ENCODE assay signal across 2 cellular contexts in the genomic region with DNA sequence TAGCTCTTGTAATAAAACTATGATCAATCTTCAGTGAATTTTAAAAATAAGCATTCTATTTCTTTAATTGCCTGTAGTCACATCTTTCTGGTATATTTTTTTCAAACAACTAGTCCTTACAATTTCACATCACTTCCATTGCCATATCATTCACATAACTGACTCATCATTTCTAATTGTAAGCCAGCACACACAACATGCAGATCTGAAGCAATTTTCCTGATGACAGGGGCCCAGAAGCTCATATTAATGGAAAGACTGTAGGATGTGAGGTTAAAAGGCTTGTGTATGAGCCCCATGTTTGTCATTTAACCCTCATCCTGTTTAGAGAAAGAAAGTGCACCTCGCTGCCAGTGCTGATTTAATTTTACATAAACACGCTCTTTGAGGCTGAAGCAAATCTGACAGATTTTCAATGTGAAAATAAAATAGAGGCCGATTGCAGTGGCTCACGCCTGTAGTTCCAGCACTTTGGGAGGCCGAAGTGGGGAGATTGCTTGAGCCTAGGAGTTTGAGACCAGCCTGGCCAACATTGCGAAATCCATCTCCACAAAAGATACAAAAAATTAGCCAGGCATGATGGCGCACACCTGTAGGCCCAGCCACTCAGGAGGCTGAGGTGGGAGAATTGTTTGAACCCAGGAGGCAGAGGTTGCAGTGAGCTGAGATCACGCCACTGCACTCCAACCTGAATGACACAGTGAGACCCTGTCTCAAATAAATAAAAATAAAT.
TF ChIP-seq lines count a peak whose summit lies in the region.

No MANE protein-coding gene starts in this region.

TF ChIP-seq in WTC11, 78 proteins besides CTCF, POLR2A, EP300 and RAD21:
- TF ChIP-seq KAT7 (CRISPR knock-in tag; IDR thresholded peaks at IDR 0.05; ENCODE audit: borderline replicate concordance) (no peak), EMX1 (CRISPR knock-in tag; IDR thresholded peaks at IDR 0.05) (no peak), NFE2L1 (CRISPR knock-in tag; IDR thresholded peaks at IDR 0.05) (no peak), TEAD1 (CRISPR knock-in tag; IDR thresholded peaks at IDR 0.05) (no peak), IRF2 (CRISPR knock-in tag; IDR thresholded peaks at IDR 0.05; ENCODE audit: borderline replicate concordance, low read depth) (no peak), ZNF232 (CRISPR knock-in tag; IDR thresholded peaks at IDR 0.05) (no peak), SMAD4 (CRISPR knock-in tag; IDR thresholded peaks at IDR 0.05) (no peak)
- TF ChIP-seq, protein P1, sequence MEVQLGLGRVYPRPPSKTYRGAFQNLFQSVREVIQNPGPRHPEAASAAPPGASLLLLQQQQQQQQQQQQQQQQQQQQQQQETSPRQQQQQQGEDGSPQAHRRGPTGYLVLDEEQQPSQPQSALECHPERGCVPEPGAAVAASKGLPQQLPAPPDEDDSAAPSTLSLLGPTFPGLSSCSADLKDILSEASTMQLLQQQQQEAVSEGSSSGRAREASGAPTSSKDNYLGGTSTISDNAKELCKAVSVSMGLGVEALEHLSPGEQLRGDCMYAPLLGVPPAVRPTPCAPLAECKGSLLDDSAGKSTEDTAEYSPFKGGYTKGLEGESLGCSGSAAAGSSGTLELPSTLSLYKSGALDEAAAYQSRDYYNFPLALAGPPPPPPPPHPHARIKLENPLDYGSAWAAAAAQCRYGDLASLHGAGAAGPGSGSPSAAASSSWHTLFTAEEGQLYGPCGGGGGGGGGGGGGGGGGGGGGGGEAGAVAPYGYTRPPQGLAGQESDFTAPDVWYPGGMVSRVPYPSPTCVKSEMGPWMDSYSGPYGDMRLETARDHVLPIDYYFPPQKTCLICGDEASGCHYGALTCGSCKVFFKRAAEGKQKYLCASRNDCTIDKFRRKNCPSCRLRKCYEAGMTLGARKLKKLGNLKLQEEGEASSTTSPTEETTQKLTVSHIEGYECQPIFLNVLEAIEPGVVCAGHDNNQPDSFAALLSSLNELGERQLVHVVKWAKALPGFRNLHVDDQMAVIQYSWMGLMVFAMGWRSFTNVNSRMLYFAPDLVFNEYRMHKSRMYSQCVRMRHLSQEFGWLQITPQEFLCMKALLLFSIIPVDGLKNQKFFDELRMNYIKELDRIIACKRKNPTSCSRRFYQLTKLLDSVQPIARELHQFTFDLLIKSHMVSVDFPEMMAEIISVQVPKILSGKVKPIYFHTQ (CRISPR knock-in tag; IDR thresholded peaks at IDR 0.05), result no peak
- TF ChIP-seq, protein P2, sequence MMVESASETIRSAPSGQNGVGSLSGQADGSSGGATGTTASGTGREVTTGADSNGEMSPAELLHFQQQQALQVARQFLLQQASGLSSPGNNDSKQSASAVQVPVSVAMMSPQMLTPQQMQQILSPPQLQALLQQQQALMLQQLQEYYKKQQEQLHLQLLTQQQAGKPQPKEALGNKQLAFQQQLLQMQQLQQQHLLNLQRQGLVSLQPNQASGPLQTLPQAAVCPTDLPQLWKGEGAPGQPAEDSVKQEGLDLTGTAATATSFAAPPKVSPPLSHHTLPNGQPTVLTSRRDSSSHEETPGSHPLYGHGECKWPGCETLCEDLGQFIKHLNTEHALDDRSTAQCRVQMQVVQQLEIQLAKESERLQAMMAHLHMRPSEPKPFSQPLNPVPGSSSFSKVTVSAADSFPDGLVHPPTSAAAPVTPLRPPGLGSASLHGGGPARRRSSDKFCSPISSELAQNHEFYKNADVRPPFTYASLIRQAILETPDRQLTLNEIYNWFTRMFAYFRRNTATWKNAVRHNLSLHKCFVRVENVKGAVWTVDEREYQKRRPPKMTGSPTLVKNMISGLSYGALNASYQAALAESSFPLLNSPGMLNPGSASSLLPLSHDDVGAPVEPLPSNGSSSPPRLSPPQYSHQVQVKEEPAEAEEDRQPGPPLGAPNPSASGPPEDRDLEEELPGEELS (CRISPR knock-in tag; IDR thresholded peaks at IDR 0.05), result no peak
- TF ChIP-seq, protein P3, sequence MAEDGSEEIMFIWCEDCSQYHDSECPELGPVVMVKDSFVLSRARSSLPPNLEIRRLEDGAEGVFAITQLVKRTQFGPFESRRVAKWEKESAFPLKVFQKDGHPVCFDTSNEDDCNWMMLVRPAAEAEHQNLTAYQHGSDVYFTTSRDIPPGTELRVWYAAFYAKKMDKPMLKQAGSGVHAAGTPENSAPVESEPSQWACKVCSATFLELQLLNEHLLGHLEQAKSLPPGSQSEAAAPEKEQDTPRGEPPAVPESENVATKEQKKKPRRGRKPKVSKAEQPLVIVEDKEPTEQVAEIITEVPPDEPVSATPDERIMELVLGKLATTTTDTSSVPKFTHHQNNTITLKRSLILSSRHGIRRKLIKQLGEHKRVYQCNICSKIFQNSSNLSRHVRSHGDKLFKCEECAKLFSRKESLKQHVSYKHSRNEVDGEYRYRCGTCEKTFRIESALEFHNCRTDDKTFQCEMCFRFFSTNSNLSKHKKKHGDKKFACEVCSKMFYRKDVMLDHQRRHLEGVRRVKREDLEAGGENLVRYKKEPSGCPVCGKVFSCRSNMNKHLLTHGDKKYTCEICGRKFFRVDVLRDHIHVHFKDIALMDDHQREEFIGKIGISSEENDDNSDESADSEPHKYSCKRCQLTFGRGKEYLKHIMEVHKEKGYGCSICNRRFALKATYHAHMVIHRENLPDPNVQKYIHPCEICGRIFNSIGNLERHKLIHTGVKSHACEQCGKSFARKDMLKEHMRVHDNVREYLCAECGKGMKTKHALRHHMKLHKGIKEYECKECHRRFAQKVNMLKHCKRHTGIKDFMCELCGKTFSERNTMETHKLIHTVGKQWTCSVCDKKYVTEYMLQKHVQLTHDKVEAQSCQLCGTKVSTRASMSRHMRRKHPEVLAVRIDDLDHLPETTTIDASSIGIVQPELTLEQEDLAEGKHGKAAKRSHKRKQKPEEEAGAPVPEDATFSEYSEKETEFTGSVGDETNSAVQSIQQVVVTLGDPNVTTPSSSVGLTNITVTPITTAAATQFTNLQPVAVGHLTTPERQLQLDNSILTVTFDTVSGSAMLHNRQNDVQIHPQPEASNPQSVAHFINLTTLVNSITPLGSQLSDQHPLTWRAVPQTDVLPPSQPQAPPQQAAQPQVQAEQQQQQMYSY (CRISPR knock-in tag; IDR thresholded peaks at IDR 0.05), result no peak

TF ChIP-seq in endothelial cell of umbilical vein, 7 proteins besides CTCF, POLR2A, EP300 and RAD21:
- TF ChIP-seq JUN (IDR thresholded peaks at IDR 0.05; ENCODE audit: borderline replicate concordance, insufficient read depth, insufficient read length, low read depth) (no peak), GATA2 (IDR thresholded peaks at IDR 0.05; ENCODE audit: insufficient read depth, insufficient read length, low read depth, low read length) (peak; percentile 8), MYC (IDR thresholded peaks at IDR 0.05; ENCODE audit: low read depth, low read length) (no peak), EZH2 (IDR thresholded peaks at IDR 0.05; ENCODE audit: borderline replicate concordance, low read depth, low read length, severe bottlenecking) (no peak), POLR2AphosphoS5 (IDR thresholded peaks at IDR 0.05; ENCODE audit: insufficient read depth, low read depth, low read length) (no peak), FOS (IDR thresholded peaks at IDR 0.05; ENCODE audit: borderline replicate concordance, insufficient read depth, low read length) (peak; percentile 49)
- TF ChIP-seq, protein P4, sequence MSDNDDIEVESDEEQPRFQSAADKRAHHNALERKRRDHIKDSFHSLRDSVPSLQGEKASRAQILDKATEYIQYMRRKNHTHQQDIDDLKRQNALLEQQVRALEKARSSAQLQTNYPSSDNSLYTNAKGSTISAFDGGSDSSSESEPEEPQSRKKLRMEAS (IDR thresholded peaks at IDR 0.05; ENCODE audit: insufficient read depth, insufficient read length), result no peak
